Comparison of ENCODE assay signal across 14 cellular contexts in genomic region chr17:50264263-50265113, GRCh38. TPM values are rescaled to one million over a fixed set of nuclear protein-coding genes. Genes with fewer than 3 reads are reported as not detected.
DNase-seq lines count a peak whose midpoint lies in the region; ATAC-seq, FAIRE-seq and TF ChIP-seq lines count a peak whose summit lies in the region.
"Had no signal": no experiment of that assay in that cellular context is flagged by ENCODE, and none has a peak within 500 bp of the region (broad histone marks: within the 10 kb centered on the region; RNA-seq: fewer than 3 reads in every experiment).

No MANE protein-coding gene starts in this region.

- peak overlapping the region; percentile 16 for H2AFZ ChIP-seq in astrocyte (ENCODE audit: low read depth, low read length)

- no peaks in the 10 kb centered on the region for H3K36me3 Mint-ChIP-seq in activated naive CD4-positive, alpha-beta T cell treated with anti-CD3 and anti-CD28 coated beads, Interleukin-2, amount 10 ng/mL, durations not matched to agents 7 days and 5 days
- H3K36me3 Mint-ChIP-seq in astrocyte (ENCODE audit: low read depth, unreplicated experiment) = peaks cover 17% of the 10 kb centered on the region

- no peaks in the 10 kb centered on the region for H4K20me1 ChIP-seq in astrocyte (ENCODE audit: insufficient read depth, low read length)

- no peaks in the 10 kb centered on the region for H3K9me3 Mint-ChIP-seq in activated naive CD4-positive, alpha-beta T cell treated with anti-CD3 and anti-CD28 coated beads, Interleukin-2, amount 10 ng/mL, durations not matched to agents 7 days and 5 days
- no peaks in the 10 kb centered on the region for H3K9me3 Mint-ChIP-seq in astrocyte (ENCODE audit: unreplicated experiment)

- H3K9me3 ChIP-seq in astrocyte (ENCODE audit: insufficient read depth, low read depth, low read length) (no peaks in the 10 kb centered on the region), uterus (no peaks in the 10 kb centered on the region)
- H3K9me3 ChIP-seq: body of pancreas had no signal

- intact Hi-C loops in uterus (cut with DNase I; ENCODE audit: low total_unique reads) = no loop called here

- H3K4me3 ChIP-seq in astrocyte (ENCODE audit: insufficient read depth, low read depth, low read length) (no peak overlapping the region), uterus (no peak overlapping the region)
- H3K4me3 ChIP-seq: body of pancreas had no signal

- TF ChIP-seq CTCF in astrocyte (IDR thresholded peaks at IDR 0.05; ENCODE audit: insufficient read depth, low read depth, low read length) (no peak), uterus (IDR thresholded peaks at IDR 0.05) (no peak)

- peaks cover 69% of the 10 kb centered on the region for H3K27me3 Mint-ChIP-seq in activated naive CD4-positive, alpha-beta T cell treated with anti-CD3 and anti-CD28 coated beads, Interleukin-2, amount 10 ng/mL, durations not matched to agents 7 days and 5 days
- no peaks in the 10 kb centered on the region for H3K27me3 Mint-ChIP-seq in astrocyte (ENCODE audit: low read depth, unreplicated experiment)

- peak; percentile 8 for DNase-seq in activated naive CD4-positive, alpha-beta T cell treated with anti-CD3 and anti-CD28 coated beads, Interleukin-2, amount 10 ng/mL, durations not matched to agents 7 days and 5 days
- no peak for DNase-seq in activated naive CD4-positive, alpha-beta T cell treated with anti-CD3 and anti-CD28 coated beads, Interleukin-2, amount 50 U/mL, for 16 hours
- DNase-seq in astrocyte (ENCODE audit: low read depth) (peak; percentile 43), left lobe of liver (ENCODE audit: low spot score) (peak; percentile 41), uterus (peak; percentile 72 to 77), cortex of kidney (lab: John Stamatoyannopoulos, UW) (no peak), ureter (ENCODE audit: low spot score) (no peak), inferior parietal cortex (ENCODE audit: extremely low spot score) (no peak)
- DNase-seq: ACHN; activated CD4-positive, alpha-beta T cell treated with anti-CD3 and anti-CD28 coated beads, Interleukin-2, amount 50 U/mL, for 4 hours; NCI-H1436 treated with DMSO at 0.1 percent for 48 hours; SIG-M5; stimulated activated CD4-positive, alpha-beta T cell treated with anti-CD3 and anti-CD28 coated beads, Interleukin-4, amount 100 ng/mL, for 24 hours had no signal

- no peaks in the 10 kb centered on the region for H3K4me1 Mint-ChIP-seq in activated naive CD4-positive, alpha-beta T cell treated with anti-CD3 and anti-CD28 coated beads, Interleukin-2, amount 10 ng/mL, durations not matched to agents 7 days and 5 days
- peaks cover 69% of the 10 kb centered on the region for H3K4me1 Mint-ChIP-seq in astrocyte (ENCODE audit: low read depth, unreplicated experiment)

- H3K27me3 ChIP-seq in astrocyte (ENCODE audit: insufficient read depth, low read length) (no peaks in the 10 kb centered on the region), uterus (no peaks in the 10 kb centered on the region)
- H3K27me3 ChIP-seq: body of pancreas had no signal

- H3K27ac ChIP-seq in astrocyte (ENCODE audit: low read depth, low read length) (no peak overlapping the region), uterus (peak overlapping the region; percentile 92 to 93)
- H3K27ac ChIP-seq: body of pancreas had no signal

- H3K36me3 ChIP-seq in astrocyte (ENCODE audit: insufficient read depth, low read length) (no peaks in the 10 kb centered on the region), uterus (no peaks in the 10 kb centered on the region)

- peak overlapping the region; percentile 79 for H3K4me2 ChIP-seq in astrocyte (ENCODE audit: low read length)

- no peak overlapping the region for H3K4me3 Mint-ChIP-seq in activated naive CD4-positive, alpha-beta T cell treated with anti-CD3 and anti-CD28 coated beads, Interleukin-2, amount 10 ng/mL, durations not matched to agents 7 days and 5 days
- peak overlapping the region; percentile 34 for H3K4me3 Mint-ChIP-seq in astrocyte (ENCODE audit: unreplicated experiment)

- CTCF ChIA-PET in activated naive CD4-positive, alpha-beta T cell treated with anti-CD3 and anti-CD28 coated beads, Interleukin-2, amount 10 ng/mL, durations not matched to agents 7 days and 5 days (lab: Charles Lee) = interaction anchor here (1.2 to 9.3 kb wide), 3 partner anchors 34 to 62 kb away, joined by 3 to 66 read pairs (median 5); partner anchors contain the start of gene COL1A1

- H3K9ac ChIP-seq in astrocyte (ENCODE audit: low read length) = peak overlapping the region; percentile 42

- no peak for ATAC-seq in left lobe of liver
- ATAC-seq: body of pancreas had no signal

- peaks cover 29% of the 10 kb centered on the region for H3K79me2 ChIP-seq in astrocyte (ENCODE audit: insufficient read depth, low read length)

- no peak overlapping the region for H3K27ac Mint-ChIP-seq in activated naive CD4-positive, alpha-beta T cell treated with anti-CD3 and anti-CD28 coated beads, Interleukin-2, amount 10 ng/mL, durations not matched to agents 7 days and 5 days
- H3K27ac Mint-ChIP-seq in astrocyte (ENCODE audit: unreplicated experiment) = peak overlapping the region; percentile 72

- no peak for FAIRE-seq in astrocyte (lab: Jason Lieb, UNC)

- peak in 1 of 2 donors; percentile 6 for TF ChIP-seq POLR2A in uterus (IDR thresholded peaks at IDR 0.05)

- H3K4me1 ChIP-seq in astrocyte (ENCODE audit: insufficient read depth, low read length) = peaks cover 69% of the 10 kb centered on the region
- peaks cover 26 to 58% of the 10 kb centered on the region in 2 donors for H3K4me1 ChIP-seq in uterus
- H3K4me1 ChIP-seq: body of pancreas had no signal

RNA-seq across cellular contexts. Expression of gene TMEM92, which starts 9.8 kb away (rescaled TPM):
- total RNA-seq in astrocyte (18.3 and 28.2 TPM in 2 replicates), left lobe of liver (3.0 TPM), uterus (under 1 TPM in 2 of 4 donors, not detected in 2; 0.07 to 0.91 TPM), ureter (3.0 TPM)
- total RNA-seq: body of pancreas had no signal

Comparison
In these comparisons a context has a peak if more than half of its experiments do, and no peak if none do; other contexts are left out.
1. DNase-seq: peak in activated naive CD4-positive, alpha-beta T cell treated with anti-CD3 and anti-CD28 coated beads, Interleukin-2, amount 10 ng/mL, durations not matched to agents 7 days and 5 days (single experiment), astrocyte (single experiment), left lobe of liver (single experiment) and uterus (2 of 2); none in activated naive CD4-positive, alpha-beta T cell treated with anti-CD3 and anti-CD28 coated beads, Interleukin-2, amount 50 U/mL, for 16 hours (single experiment), cortex of kidney (single experiment), ureter (single experiment) and inferior parietal cortex (single experiment).